ENCODE assay signal across 8 cellular contexts in genomic region chr18:5295231-5295920, GRCh38. TPM values are rescaled to one million over a fixed set of nuclear protein-coding genes. Genes with fewer than 3 reads are reported as not detected.
DNase-seq lines count a peak whose midpoint lies in the region; ATAC-seq, FAIRE-seq and TF ChIP-seq lines count a peak whose summit lies in the region.

A gene with protein sequence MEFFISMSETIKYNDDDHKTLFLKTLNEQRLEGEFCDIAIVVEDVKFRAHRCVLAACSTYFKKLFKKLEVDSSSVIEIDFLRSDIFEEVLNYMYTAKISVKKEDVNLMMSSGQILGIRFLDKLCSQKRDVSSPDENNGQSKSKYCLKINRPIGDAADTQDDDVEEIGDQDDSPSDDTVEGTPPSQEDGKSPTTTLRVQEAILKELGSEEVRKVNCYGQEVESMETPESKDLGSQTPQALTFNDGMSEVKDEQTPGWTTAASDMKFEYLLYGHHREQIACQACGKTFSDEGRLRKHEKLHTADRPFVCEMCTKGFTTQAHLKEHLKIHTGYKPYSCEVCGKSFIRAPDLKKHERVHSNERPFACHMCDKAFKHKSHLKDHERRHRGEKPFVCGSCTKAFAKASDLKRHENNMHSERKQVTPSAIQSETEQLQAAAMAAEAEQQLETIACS (minus strand): TSS chr18:5295726. CDS start chr18:5293246, 2,480 bp downstream.

- H3K36me3 ChIP-seq in RWPE2 (ENCODE audit: low read depth), result peaks cover 28% of the 10 kb centered on the region
- peaks cover 0 to 16% of the 10 kb centered on the region in 2 donors for H3K36me3 ChIP-seq in gastroesophageal sphincter
- peaks cover 14% of the 10 kb centered on the region for H3K36me3 ChIP-seq in neutrophil
- peaks cover 16% of the 10 kb centered on the region for H3K36me3 ChIP-seq in suprapubic skin

- peaks cover 0 to 4% (median 2%) of the 10 kb centered on the region in 3 donors for H3K27me3 Mint-ChIP-seq in CD14-positive monocyte (ENCODE audit: low read depth in 3 of 3)
- H3K27me3 Mint-ChIP-seq in activated naive CD4-positive, alpha-beta T cell treated with anti-CD3 and anti-CD28 coated beads, Interleukin-2, amount 10 ng/mL, durations not matched to agents 7 days and 5 days, result peaks cover 13% of the 10 kb centered on the region

- intact Hi-C loops in CD14-positive monocyte (cut with micrococcal nuclease), result loop anchor here in 1 of 2 donors (5.0 to 10.0 kb wide), 3 partner anchors 58 to 1119 kb away; partner anchors contain the start of gene L3MBTL4

- DNase-seq in CD14-positive monocyte (ENCODE audit: low spot score), result no peak
- DNase-seq in GM19239 (ENCODE audit: insufficient read length, low spot score), result peak; percentile 56
- DNase-seq in RWPE2 (ENCODE audit: low spot score), result no peak
- peak; percentile 75 for DNase-seq in activated naive CD4-positive, alpha-beta T cell treated with anti-CD3 and anti-CD28 coated beads, Interleukin-2, amount 10 ng/mL, durations not matched to agents 7 days and 5 days
- peak in 1 of 2 donors; percentile 79 for DNase-seq in suprapubic skin (ENCODE audit: low spot score in 2 of 2)

- TF ChIP-seq CTCF in CD14-positive monocyte (IDR thresholded peaks at IDR 0.05), result no peak
- no peak for TF ChIP-seq CTCF in RWPE2 (IDR thresholded peaks at IDR 0.05; ENCODE audit: poor library complexity, severe bottlenecking)
- no peak for TF ChIP-seq CTCF in gastroesophageal sphincter (IDR thresholded peaks at IDR 0.05)
- no peak for TF ChIP-seq CTCF in neutrophil (IDR thresholded peaks at IDR 0.05)
- TF ChIP-seq CTCF in suprapubic skin (IDR thresholded peaks at IDR 0.05), result no peak

- ATAC-seq in HG03439 (IDR thresholded peaks at IDR 0.05; ENCODE audit: unreplicated experiment), result peak; percentile 31
- ATAC-seq in RWPE2 (ENCODE audit: low read depth), result peak; percentile 20
- peak; percentile 62 for ATAC-seq in gastroesophageal sphincter

- CTCF ChIA-PET in activated naive CD4-positive, alpha-beta T cell treated with anti-CD3 and anti-CD28 coated beads, Interleukin-2, amount 10 ng/mL, durations not matched to agents 7 days and 5 days (lab: Charles Lee), result interaction anchor here (0.7 to 1.9 kb wide), 4 partner anchors 9 to 222 kb away, joined by 3 to 10 read pairs (median 4); no protein-coding TSS in a partner anchor

- H3K36me3 Mint-ChIP-seq in CD14-positive monocyte, result peaks cover 19 to 20% of the 10 kb centered on the region in 2 donors
- H3K36me3 Mint-ChIP-seq in activated naive CD4-positive, alpha-beta T cell treated with anti-CD3 and anti-CD28 coated beads, Interleukin-2, amount 10 ng/mL, durations not matched to agents 7 days and 5 days, result peaks cover 26% of the 10 kb centered on the region

- H3K27me3 ChIP-seq in RWPE2 (ENCODE audit: insufficient read depth, poor library complexity, severe bottlenecking) (no peaks in the 10 kb centered on the region), gastroesophageal sphincter (no peaks in the 10 kb centered on the region), neutrophil (peaks cover 2% of the 10 kb centered on the region), suprapubic skin (no peaks in the 10 kb centered on the region)

- H3K4me1 ChIP-seq in RWPE2 (ENCODE audit: insufficient read depth, poor library complexity, severe bottlenecking), result peaks cover 3% of the 10 kb centered on the region
- H3K4me1 ChIP-seq in gastroesophageal sphincter, result peaks cover 0 to 23% (median 7%) of the 10 kb centered on the region in 3 donors
- H3K4me1 ChIP-seq in neutrophil (ENCODE audit: control insufficient read depth in 1 of 2, insufficient read depth in 1 of 2, low read depth in 1 of 2, low read length in 1 of 2), result peaks cover 21 to 25% of the 10 kb centered on the region in 2 experiments
- peaks cover 8% of the 10 kb centered on the region for H3K4me1 ChIP-seq in suprapubic skin

- TF ChIP-seq POLR2A in gastroesophageal sphincter (IDR thresholded peaks at IDR 0.05) (no peak), suprapubic skin (IDR thresholded peaks at IDR 0.05) (no peak)

- H3K4me3 ChIP-seq in RWPE2 (ENCODE audit: severe bottlenecking) (peak within 1 kb of the TSS; percentile 44), gastroesophageal sphincter (peak within 1 kb of the TSS; percentile 84 to 92), neutrophil (ENCODE audit: low read depth in 1 of 2, low read length in 1 of 2) (peak within 1 kb of the TSS; percentile 90 to 95), suprapubic skin (peak within 1 kb of the TSS; percentile 92)

- H3K27ac ChIP-seq in RWPE2 (ENCODE audit: poor library complexity, severe bottlenecking) (peak within 1 kb of the TSS; percentile 94), gastroesophageal sphincter (peak within 1 kb of the TSS; percentile 94 to 100 (median 99)), neutrophil (peak within 1 kb of the TSS; percentile 93), suprapubic skin (peak within 1 kb of the TSS; percentile 99)

- no peak for FAIRE-seq in GM19239 (lab: Jason Lieb, UNC)

- WGBS in gastroesophageal sphincter (ENCODE audit: low coverage in 1 of 2), 2 donors, result no CpG with 5 or more reads among the region's 116 CpGs
- WGBS in suprapubic skin, result no CpG with 5 or more reads among the region's 116 CpGs

- no peak for TF ChIP-seq EP300 in gastroesophageal sphincter (IDR thresholded peaks at IDR 0.05)
- TF ChIP-seq EP300 in suprapubic skin (IDR thresholded peaks at IDR 0.05), result no peak

- H3K4me1 Mint-ChIP-seq in CD14-positive monocyte, result peaks cover 19% of the 10 kb centered on the region
- H3K4me1 Mint-ChIP-seq in activated naive CD4-positive, alpha-beta T cell treated with anti-CD3 and anti-CD28 coated beads, Interleukin-2, amount 10 ng/mL, durations not matched to agents 7 days and 5 days, result peaks cover 34% of the 10 kb centered on the region

- H3K9me3 Mint-ChIP-seq in CD14-positive monocyte, result no peaks in the 10 kb centered on the region
- no peaks in the 10 kb centered on the region for H3K9me3 Mint-ChIP-seq in activated naive CD4-positive, alpha-beta T cell treated with anti-CD3 and anti-CD28 coated beads, Interleukin-2, amount 10 ng/mL, durations not matched to agents 7 days and 5 days

- peak within 1 kb of the TSS; percentile 96 for H3K4me3 Mint-ChIP-seq in CD14-positive monocyte
- peak within 1 kb of the TSS; percentile 86 for H3K4me3 Mint-ChIP-seq in activated naive CD4-positive, alpha-beta T cell treated with anti-CD3 and anti-CD28 coated beads, Interleukin-2, amount 10 ng/mL, durations not matched to agents 7 days and 5 days

- H3K27ac Mint-ChIP-seq in CD14-positive monocyte, result peak within 1 kb of the TSS; percentile 91 to 96 (median 95)
- peak within 1 kb of the TSS; percentile 99 for H3K27ac Mint-ChIP-seq in activated naive CD4-positive, alpha-beta T cell treated with anti-CD3 and anti-CD28 coated beads, Interleukin-2, amount 10 ng/mL, durations not matched to agents 7 days and 5 days

- H3K9me3 ChIP-seq in RWPE2 (ENCODE audit: severe bottlenecking), result no peaks in the 10 kb centered on the region
- no peaks in the 10 kb centered on the region for H3K9me3 ChIP-seq in gastroesophageal sphincter
- no peaks in the 10 kb centered on the region for H3K9me3 ChIP-seq in neutrophil
- H3K9me3 ChIP-seq in suprapubic skin, result no peaks in the 10 kb centered on the region

RNA-seq across cellular contexts. Expression of the gene that starts here (rescaled TPM):
- polyA plus RNA-seq in CD14-positive monocyte, result 1 to 10 TPM; 6.8 to 7.5 TPM
- 10 to 100 TPM in 3 of 4 donors, 1 to 10 TPM in 1; 6.9 to 34.4 (median 18.4) TPM for total RNA-seq in gastroesophageal sphincter
- total RNA-seq in suprapubic skin, result 10 to 100 TPM; 11.0 to 19.8 (median 16.4) TPM

Comparison
In these comparisons a context has a peak if more than half of its experiments do, and no peak if none do; other contexts are left out.
1. DNase-seq: peak in GM19239 (single experiment) and activated naive CD4-positive, alpha-beta T cell treated with anti-CD3 and anti-CD28 coated beads, Interleukin-2, amount 10 ng/mL, durations not matched to agents 7 days and 5 days (single experiment); none in CD14-positive monocyte (single experiment) and RWPE2 (single experiment).
2. Peak in every context shown above with its lines, with median percentiles within 50 percentile points of each other: ATAC-seq, H3K27ac ChIP-seq and H3K4me3 ChIP-seq.